In the genomic region with DNA sequence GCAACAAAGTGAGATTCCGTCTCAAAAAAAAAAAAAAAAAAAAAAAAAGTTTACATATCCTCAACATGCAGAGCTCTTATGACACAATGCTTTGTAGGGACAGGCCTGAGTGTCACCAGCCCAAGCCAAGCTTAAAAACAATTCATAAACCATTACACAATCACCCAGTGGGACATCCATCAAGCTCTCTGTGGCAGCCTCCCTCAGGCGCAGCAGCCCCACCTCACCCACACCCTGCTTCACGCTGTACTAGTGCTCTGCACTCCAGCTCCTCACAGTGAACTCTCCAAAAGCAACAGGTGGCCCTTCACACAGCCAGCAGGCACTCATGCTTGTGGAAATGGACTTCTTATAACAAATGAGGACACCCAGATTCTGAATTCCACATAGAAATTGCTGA, we compare ENCODE assay signal across 1 cellular context.
A peak's percentile ranks its signal among the peaks of the same experiment; 100 is the strongest.
TF ChIP-seq lines count a peak whose summit lies in the region.

No MANE protein-coding gene starts in this region.

TF ChIP-seq in K562, 482 proteins besides CTCF, POLR2A, EP300 and RAD21:
- TF ChIP-seq RBFOX2 (IDR thresholded peaks at IDR 0.05; ENCODE audit: low read depth, low read length) (0 out of 2 replicates have a peak, but pooled peaks have one; percentile 15), SUPT5H (IDR thresholded peaks at IDR 0.05) (peak; percentile 33; the same call in 1 of the 2 replicates), LEF1 (IDR thresholded peaks at IDR 0.05) (no peak), HMGN3 (IDR thresholded peaks at IDR 0.05; ENCODE audit: borderline replicate concordance, extremely low read depth, insufficient read length, low read depth, low read length) (no peak), CEBPB (tag; IDR thresholded peaks at IDR 0.05) (0 out of 2 replicates have a peak, but pooled peaks have one; percentile 12), JUN (IDR thresholded peaks at IDR 0.05; ENCODE audit: borderline replicate concordance, low read depth, low read length) (no peak), JUN (CRISPR knock-in tag; IDR thresholded peaks at IDR 0.05; ENCODE audit: borderline replicate concordance) (no peak), NFE2 (IDR thresholded peaks at IDR 0.05; ENCODE audit: low read depth) (no peak)
- TF ChIP-seq, protein P1, sequence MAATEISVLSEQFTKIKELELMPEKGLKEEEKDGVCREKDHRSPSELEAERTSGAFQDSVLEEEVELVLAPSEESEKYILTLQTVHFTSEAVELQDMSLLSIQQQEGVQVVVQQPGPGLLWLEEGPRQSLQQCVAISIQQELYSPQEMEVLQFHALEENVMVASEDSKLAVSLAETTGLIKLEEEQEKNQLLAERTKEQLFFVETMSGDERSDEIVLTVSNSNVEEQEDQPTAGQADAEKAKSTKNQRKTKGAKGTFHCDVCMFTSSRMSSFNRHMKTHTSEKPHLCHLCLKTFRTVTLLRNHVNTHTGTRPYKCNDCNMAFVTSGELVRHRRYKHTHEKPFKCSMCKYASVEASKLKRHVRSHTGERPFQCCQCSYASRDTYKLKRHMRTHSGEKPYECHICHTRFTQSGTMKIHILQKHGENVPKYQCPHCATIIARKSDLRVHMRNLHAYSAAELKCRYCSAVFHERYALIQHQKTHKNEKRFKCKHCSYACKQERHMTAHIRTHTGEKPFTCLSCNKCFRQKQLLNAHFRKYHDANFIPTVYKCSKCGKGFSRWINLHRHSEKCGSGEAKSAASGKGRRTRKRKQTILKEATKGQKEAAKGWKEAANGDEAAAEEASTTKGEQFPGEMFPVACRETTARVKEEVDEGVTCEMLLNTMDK (IDR thresholded peaks at IDR 0.05; ENCODE audit: borderline replicate concordance, insufficient read depth, low read depth, low read length, poor library complexity, severe bottlenecking) = no peak
- TF ChIP-seq, protein P2, sequence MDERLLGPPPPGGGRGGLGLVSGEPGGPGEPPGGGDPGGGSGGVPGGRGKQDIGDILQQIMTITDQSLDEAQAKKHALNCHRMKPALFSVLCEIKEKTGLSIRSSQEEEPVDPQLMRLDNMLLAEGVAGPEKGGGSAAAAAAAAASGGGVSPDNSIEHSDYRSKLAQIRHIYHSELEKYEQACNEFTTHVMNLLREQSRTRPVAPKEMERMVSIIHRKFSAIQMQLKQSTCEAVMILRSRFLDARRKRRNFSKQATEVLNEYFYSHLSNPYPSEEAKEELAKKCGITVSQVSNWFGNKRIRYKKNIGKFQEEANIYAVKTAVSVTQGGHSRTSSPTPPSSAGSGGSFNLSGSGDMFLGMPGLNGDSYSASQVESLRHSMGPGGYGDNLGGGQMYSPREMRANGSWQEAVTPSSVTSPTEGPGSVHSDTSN (CRISPR knock-in tag; IDR thresholded peaks at IDR 0.05; ENCODE audit: low read depth) = no peak
- TF ChIP-seq, protein P2 (tag; conservative IDR thresholded peaks at IDR 0.05; ENCODE audit: low read depth) = peak; percentile 72
